17 cellular contexts compared by ENCODE assay signal in genomic region chr1:241465673-241466072, GRCh38. TPM values are rescaled to one million over a fixed set of nuclear protein-coding genes. Genes with fewer than 3 reads are reported as not detected.
DNase-seq lines count a peak whose midpoint lies in the region; ATAC-seq and TF ChIP-seq lines count a peak whose summit lies in the region.
"Had no signal": no experiment of that assay in that cellular context is flagged by ENCODE, and none has a peak within 500 bp of the region (broad histone marks: within the 10 kb centered on the region; RNA-seq: fewer than 3 reads in every experiment).

No MANE protein-coding gene starts in this region.

- H3F3A ChIP-seq in PC-3 (ENCODE audit: low read length, unreplicated experiment), result no peaks in the 10 kb centered on the region

- no TSS peak for BruUV-seq in PC-3 (replicated peaks; lab: Mats Ljungman, UMichigan)

- no peaks in the 10 kb centered on the region for H3K9me3 ChIP-seq in PC-3 (ENCODE audit: low read length)
- no peaks in the 10 kb centered on the region for H3K9me3 ChIP-seq in RWPE2 (ENCODE audit: severe bottlenecking)

- POLR2A ChIA-PET in PC-3 (lab: Charles Lee; ENCODE audit: unreplicated experiment), result no interaction called here

- no peak overlapping the region for H3K27ac Mint-ChIP-seq in endothelial cell (ENCODE audit: unreplicated experiment)
- H3K27ac Mint-ChIP-seq: B cell; CD4-positive, alpha-beta T cell; HFFc6 had no signal

- CTCF ChIA-PET in PC-3 (lab: Charles Lee), result no interaction called here

- ATAC-seq in PC-3, result peak; percentile 90
- peak; percentile 73; the same call in 2 of the 3 replicates for ATAC-seq in RWPE2 (ENCODE audit: low read depth)
- no peak for ATAC-seq in HG03108 (IDR thresholded peaks at IDR 0.05; ENCODE audit: unreplicated experiment)
- ATAC-seq: HepG2 had no signal

- H4K20me1 ChIP-seq in PC-3 (ENCODE audit: low read length), result no peaks in the 10 kb centered on the region

- H3K79me2 ChIP-seq in PC-3 (ENCODE audit: low read length), result no peaks in the 10 kb centered on the region

- H2AFZ ChIP-seq in PC-3 (ENCODE audit: low read length), result peak overlapping the region; percentile 16

- H3K9me3 Mint-ChIP-seq in endothelial cell (ENCODE audit: unreplicated experiment), result no peaks in the 10 kb centered on the region
- H3K9me3 Mint-ChIP-seq: CD4-positive, alpha-beta T cell; HFFc6 had no signal

- intact Hi-C loops in PC-3 (cut with micrococcal nuclease), result no loop called here

- no peaks in the 10 kb centered on the region for H3K4me1 Mint-ChIP-seq in endothelial cell (ENCODE audit: unreplicated experiment)
- H3K4me1 Mint-ChIP-seq: B cell had no signal

- H3K27me3 Mint-ChIP-seq in endothelial cell (ENCODE audit: unreplicated experiment), result no peaks in the 10 kb centered on the region

- H3K9me2 ChIP-seq in PC-3 (replicated peaks; ENCODE audit: low read length), result no peaks in the 10 kb centered on the region

- H3K36me3 ChIP-seq in PC-3 (ENCODE audit: low read depth, low read length) (no peaks in the 10 kb centered on the region), RWPE2 (ENCODE audit: low read depth) (no peaks in the 10 kb centered on the region)

- peak overlapping the region; percentile 23 for H3K27ac ChIP-seq in PC-3 (ENCODE audit: low read length)
- no peak overlapping the region for H3K27ac ChIP-seq in RWPE2 (ENCODE audit: poor library complexity, severe bottlenecking)
- H3K27ac ChIP-seq in epithelial cell of prostate, result peak overlapping the region; percentile 55

- H3K36me3 Mint-ChIP-seq in endothelial cell (ENCODE audit: low read depth, unreplicated experiment), result no peaks in the 10 kb centered on the region

- TF ChIP-seq CTCF in PC-3 (conservative IDR thresholded peaks at IDR 0.05; ENCODE audit: low read depth, low read length), result no peak
- TF ChIP-seq CTCF in RWPE2 (IDR thresholded peaks at IDR 0.05; ENCODE audit: poor library complexity, severe bottlenecking), result no peak
- TF ChIP-seq CTCF in endothelial cell (IDR thresholded peaks at IDR 0.05; ENCODE audit: unreplicated experiment), result no peak

- H3K4me1 ChIP-seq in PC-3 (ENCODE audit: insufficient read depth, low read length) (peaks cover 10% of the 10 kb centered on the region), RWPE2 (ENCODE audit: insufficient read depth, poor library complexity, severe bottlenecking) (peaks cover 6% of the 10 kb centered on the region)

- no peaks in the 10 kb centered on the region for H3K27me3 ChIP-seq in PC-3 (ENCODE audit: low read length)
- H3K27me3 ChIP-seq in RWPE2 (ENCODE audit: insufficient read depth, poor library complexity, severe bottlenecking), result no peaks in the 10 kb centered on the region

- DNase-seq in ELR (ENCODE audit: low read depth) (peak; percentile 34), PC-3 (peak; percentile 91), RWPE2 (ENCODE audit: low spot score) (no peak), epithelial cell of prostate (ENCODE audit: low read depth, low spot score) (no peak), GDM1 (lab: John Stamatoyannopoulos, UW) (no peak), endothelial cell (ENCODE audit: low spot score) (no peak), NCI-H2029 treated with DMSO at 0.1 percent for 48 hours (lab: John Stamatoyannopoulos, UW) (no peak)
- DNase-seq: C1 segment of cervical spinal cord; Calu3; CD4-positive, alpha-beta T cell; DMS 273 treated with DMSO at 0.1 percent for 48 hours; DMS79; HCEC 1CT; HFFc6 had no signal

- no peak overlapping the region for H3K4me3 Mint-ChIP-seq in endothelial cell (ENCODE audit: unreplicated experiment)
- H3K4me3 Mint-ChIP-seq: B cell; CD4-positive, alpha-beta T cell; HFFc6 had no signal

- H3K9ac ChIP-seq in PC-3 (ENCODE audit: low read length), result no peak overlapping the region

- no peak overlapping the region for H3K4me3 ChIP-seq in PC-3 (ENCODE audit: low read length)
- H3K4me3 ChIP-seq in RWPE2 (ENCODE audit: severe bottlenecking), result no peak overlapping the region

- 0 out of 2 replicates have a peak overlapping the region, but pooled peaks have one; percentile 1 for H3K4me2 ChIP-seq in PC-3 (ENCODE audit: low read length)

RNA-seq across cellular contexts. Expression of gene FH, which starts 53.9 kb away (rescaled TPM):
- total RNA-seq in PC-3 (2014; rRNA removed) (161 and 201 TPM in 2 replicates), endothelial cell (ENCODE audit: unreplicated experiment) (55.9 TPM)

Comparison
In these comparisons a context has a peak if more than half of its experiments do, and no peak if none do; other contexts are left out.
1. DNase-seq: peak in ELR (single experiment) and PC-3 (single experiment); none in RWPE2 (single experiment), epithelial cell of prostate (single experiment), GDM1 (single experiment), endothelial cell (single experiment) and NCI-H2029 treated with DMSO at 0.1 percent for 48 hours (single experiment).